Comparison of ENCODE assay signal across 8 cellular contexts in genomic region chr16:5490499-5490898, GRCh38.
DNase-seq lines count a peak whose midpoint lies in the region; ATAC-seq, FAIRE-seq and TF ChIP-seq lines count a peak whose summit lies in the region.

No MANE protein-coding gene starts in this region.

- CTCF ChIA-PET in RWPE1 (lab: Yijun Ruan, JAX): interaction anchor here (1.1 to 1.2 kb wide), 2 partner anchors 126 to 129 kb away, joined by 3 read pairs; no protein-coding TSS in a partner anchor

- H3K27me3 ChIP-seq in left ventricle myocardium inferior (ENCODE audit: low read depth) (peaks cover 33% of the 10 kb centered on the region), testis (no peaks in the 10 kb centered on the region), suprapubic skin (no peaks in the 10 kb centered on the region)

- DNase-seq in COLO829 (ENCODE audit: low spot score) (peak; percentile 24), RWPE1 (ENCODE audit: low spot score) (no peak), left ventricle myocardium inferior (no peak), testis (peak; percentile 79), HTR-8/SVneo (ENCODE audit: insufficient read length, low spot score) (no peak), suprapubic skin (ENCODE audit: low spot score in 2 of 2) (no peak)

- no peak for FAIRE-seq in HTR-8/SVneo (lab: Jason Lieb, UNC)

- 3 to 8% methylated on average over 14 to 18 of the region's 18 CpGs for WGBS in testis, 2 donors
- WGBS in suprapubic skin: 15% methylated on average over 16 of the region's 18 CpGs

- H3K27ac ChIP-seq in RWPE1 (no peak overlapping the region), left ventricle myocardium inferior (replicated peaks) (no peak overlapping the region), testis (no peak overlapping the region), suprapubic skin (no peak overlapping the region)

- H3K36me3 ChIP-seq in left ventricle myocardium inferior (no peaks in the 10 kb centered on the region), testis (ENCODE audit: low read depth, missing control alignments) (no peaks in the 10 kb centered on the region), suprapubic skin (no peaks in the 10 kb centered on the region)

- POLR2A ChIA-PET in RWPE1 (lab: Yijun Ruan, JAX; ENCODE audit: low non-redundant PET): no interaction called here

- ATAC-seq in HG03442 (IDR thresholded peaks at IDR 0.05; ENCODE audit: unreplicated experiment): no peak

- intact Hi-C loops in left ventricle myocardium inferior (cut with micrococcal nuclease): no loop called here
- intact Hi-C loops in testis (cut with DNase I; ENCODE audit: low total_unique reads): no loop called here

- H3K4me1 ChIP-seq in left ventricle myocardium inferior (no peaks in the 10 kb centered on the region), testis (no peaks in the 10 kb centered on the region), suprapubic skin (no peaks in the 10 kb centered on the region)

- no peak for TF ChIP-seq POLR2A in testis (IDR thresholded peaks at IDR 0.05)
- TF ChIP-seq POLR2A in suprapubic skin (IDR thresholded peaks at IDR 0.05): no peak

- peak; percentile 78 for TF ChIP-seq CTCF in GM12872 (IDR thresholded peaks at IDR 0.05; ENCODE audit: insufficient read depth, low read depth, low read length)
- TF ChIP-seq CTCF in RWPE1 (conservative IDR thresholded peaks at IDR 0.05; ENCODE audit: low read depth): peak; percentile 32
- TF ChIP-seq CTCF in left ventricle myocardium inferior (IDR thresholded peaks at IDR 0.05; ENCODE audit: borderline replicate concordance): peak; percentile 46
- TF ChIP-seq CTCF in testis (IDR thresholded peaks at IDR 0.05): peak; percentile 54 to 88 (median 81)
- peak in 1 of 2 donors; percentile 57 for TF ChIP-seq CTCF in suprapubic skin (IDR thresholded peaks at IDR 0.05)

- no peak for TF ChIP-seq EP300 in suprapubic skin (IDR thresholded peaks at IDR 0.05)

- H3K9me3 ChIP-seq in left ventricle myocardium inferior (replicated peaks): no peaks in the 10 kb centered on the region
- H3K9me3 ChIP-seq in testis: no peaks in the 10 kb centered on the region
- H3K9me3 ChIP-seq in suprapubic skin: no peaks in the 10 kb centered on the region

- H3K4me3 ChIP-seq in left ventricle myocardium inferior: no peak overlapping the region
- no peak overlapping the region for H3K4me3 ChIP-seq in testis
- H3K4me3 ChIP-seq in suprapubic skin: no peak overlapping the region

Comparison
In these comparisons a context has a peak if more than half of its experiments do, and no peak if none do; other contexts are left out.
1. DNase-seq: peak in COLO829 (single experiment) and testis (single experiment); none in RWPE1 (single experiment), left ventricle myocardium inferior (single experiment), HTR-8/SVneo (single experiment) and suprapubic skin (0 of 2).